18 cellular contexts compared by ENCODE assay signal in genomic region chr9:20189871-20190270, GRCh38.
"Had no signal": no experiment of that assay in that cellular context is flagged by ENCODE, and none has a peak within 500 bp of the region (broad histone marks: within the 10 kb centered on the region; RNA-seq: fewer than 3 reads in every experiment).

No MANE protein-coding gene starts in this region.

- H3K9me3 Mint-ChIP-seq: central memory CD8-positive, alpha-beta T cell; dendritic cell treated with granulocyte-macrophage colony-stimulating factor and Interleukin-4, amounts not matched to agents 40 ng/mL and 50 ng/mL, for 4 days had no signal

- H3K4me1 ChIP-seq: esophagus muscularis mucosa, left lung, stomach had no signal

- H3K27ac Mint-ChIP-seq: activated naive CD4-positive, alpha-beta T cell treated with anti-CD3 and anti-CD28 coated beads, Interleukin-2, amount 50 U/mL, for 72 hours; dendritic cell treated with granulocyte-macrophage colony-stimulating factor and Interleukin-4, amounts not matched to agents 40 ng/mL and 50 ng/mL, for 4 days; memory B cell; nephron had no signal

- H3K9me3 ChIP-seq: esophagus muscularis mucosa, ovary, stomach, thoracic aorta had no signal

- H3K4me3 Mint-ChIP-seq: brain; central memory CD8-positive, alpha-beta T cell; dendritic cell treated with granulocyte-macrophage colony-stimulating factor and Interleukin-4, amounts not matched to agents 40 ng/mL and 50 ng/mL, for 4 days; memory B cell; nephron had no signal

- H3K27ac ChIP-seq: esophagus muscularis mucosa, left lung, ovary, stomach, thoracic aorta had no signal

- DNase-seq: activated CD4-positive, alpha-beta T cell treated with anti-CD3 and anti-CD28 coated beads, Interleukin-2, amount 50 U/mL, for 4 hours; activated effector memory CD4-positive, alpha-beta T cell treated with Interleukin-2 at 50 U/mL for 16 hours; activated T-cell treated with anti-CD3 and anti-CD28 coated beads, Interleukin-2, amount 50 U/mL, for 1 hour; amniotic stem cell; islet precursor cell; left lung; ovary; stimulated activated CD4-positive, alpha-beta T cell treated with anti-CD3 and anti-CD28 coated beads, Interleukin-4, amount 100 ng/mL, for 24 hours; stomach had no signal

- H3K4me3 ChIP-seq: esophagus muscularis mucosa, left lung, ovary, stomach, thoracic aorta had no signal

- H3K4me1 Mint-ChIP-seq: central memory CD8-positive, alpha-beta T cell had no signal

- H3K36me3 Mint-ChIP-seq: brain, memory B cell had no signal

- H3K27me3 ChIP-seq: esophagus muscularis mucosa, left lung, ovary, stomach had no signal

- H3K36me3 ChIP-seq: esophagus muscularis mucosa, left lung, ovary, stomach, thoracic aorta had no signal

- H3K27me3 Mint-ChIP-seq: central memory CD8-positive, alpha-beta T cell had no signal

- ATAC-seq: activated CD4-positive, CD25-positive, alpha-beta regulatory T cell treated with anti-CD3 and anti-CD28 coated beads, Interleukin-2, amount 50 U/mL, for 24 hours; activated naive CD4-positive, alpha-beta T cell treated with anti-CD3 and anti-CD28 coated beads, Interleukin-2, amount 50 U/mL, for 72 hours; left lung had no signal
